1 cellular context compared by ENCODE assay signal in genomic region chr7:101814996-101815825, GRCh38.
A peak's percentile ranks its signal among the peaks of the same experiment; 100 is the strongest.
TF ChIP-seq lines count a peak whose summit lies in the region.

No MANE protein-coding gene starts in this region.

TF ChIP-seq in K562, 482 proteins besides CTCF, POLR2A, EP300 and RAD21 (continued from another document and continues in another):
- TF ChIP-seq, protein P1, sequence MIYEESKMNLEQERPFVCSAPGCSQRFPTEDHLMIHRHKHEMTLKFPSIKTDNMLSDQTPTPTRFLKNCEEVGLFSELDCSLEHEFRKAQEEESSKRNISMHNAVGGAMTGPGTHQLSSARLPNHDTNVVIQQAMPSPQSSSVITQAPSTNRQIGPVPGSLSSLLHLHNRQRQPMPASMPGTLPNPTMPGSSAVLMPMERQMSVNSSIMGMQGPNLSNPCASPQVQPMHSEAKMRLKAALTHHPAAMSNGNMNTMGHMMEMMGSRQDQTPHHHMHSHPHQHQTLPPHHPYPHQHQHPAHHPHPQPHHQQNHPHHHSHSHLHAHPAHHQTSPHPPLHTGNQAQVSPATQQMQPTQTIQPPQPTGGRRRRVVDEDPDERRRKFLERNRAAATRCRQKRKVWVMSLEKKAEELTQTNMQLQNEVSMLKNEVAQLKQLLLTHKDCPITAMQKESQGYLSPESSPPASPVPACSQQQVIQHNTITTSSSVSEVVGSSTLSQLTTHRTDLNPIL (CRISPR knock-in tag; IDR thresholded peaks at IDR 0.05): no peak
- TF ChIP-seq PTRF (tag; IDR thresholded peaks at IDR 0.05) (no peak), HDAC8 (tag; IDR thresholded peaks at IDR 0.05) (no peak), CCNT2 (IDR thresholded peaks at IDR 0.05; ENCODE audit: borderline replicate concordance, extremely low read depth, insufficient read length, low read depth, low read length) (peak; percentile 57), HMGXB4 (CRISPR knock-in tag; IDR thresholded peaks at IDR 0.05) (peak; percentile 94; the same call in 1 of the 2 replicates), ZNF311 (CRISPR knock-in tag; IDR thresholded peaks at IDR 0.05) (no peak), ZNF318 (IDR thresholded peaks at IDR 0.05; ENCODE audit: borderline replicate concordance in 1 of 2, low read depth in 1 of 2) (no peak), KAT2B (IDR thresholded peaks at IDR 0.05; ENCODE audit: low read depth, low read length) (no peak), RCOR1 (IDR thresholded peaks at IDR 0.05; ENCODE audit: borderline replicate concordance in 1 of 2, low read depth in 2 of 2, low read length in 2 of 2) (peak in 1 of 2 experiments; percentile 6; a peak in 1 of 4 replicates), SAFB (IDR thresholded peaks at IDR 0.05; ENCODE audit: borderline replicate concordance, low read depth, low read length) (peak; percentile 87), ZC3H8 (IDR thresholded peaks at IDR 0.05) (no peak), PHF8 (IDR thresholded peaks at IDR 0.05; ENCODE audit: borderline replicate concordance, low read length) (peak; percentile 39; the same call in 1 of the 2 replicates), HLTF (IDR thresholded peaks at IDR 0.05) (peak; percentile 61; the same call in 1 of the 2 replicates), CTCFL (IDR thresholded peaks at IDR 0.05; ENCODE audit: borderline replicate concordance, insufficient read depth, low read depth, low read length, poor library complexity, severe bottlenecking) (peak; percentile 95), TBL1XR1 (IDR thresholded peaks at IDR 0.05; ENCODE audit: low read length in 2 of 2) (no peak; a peak in 1 of 4 replicates), ZFP91 (CRISPR knock-in tag; IDR thresholded peaks at IDR 0.05) (no peak)
- TF ChIP-seq, protein P2, sequence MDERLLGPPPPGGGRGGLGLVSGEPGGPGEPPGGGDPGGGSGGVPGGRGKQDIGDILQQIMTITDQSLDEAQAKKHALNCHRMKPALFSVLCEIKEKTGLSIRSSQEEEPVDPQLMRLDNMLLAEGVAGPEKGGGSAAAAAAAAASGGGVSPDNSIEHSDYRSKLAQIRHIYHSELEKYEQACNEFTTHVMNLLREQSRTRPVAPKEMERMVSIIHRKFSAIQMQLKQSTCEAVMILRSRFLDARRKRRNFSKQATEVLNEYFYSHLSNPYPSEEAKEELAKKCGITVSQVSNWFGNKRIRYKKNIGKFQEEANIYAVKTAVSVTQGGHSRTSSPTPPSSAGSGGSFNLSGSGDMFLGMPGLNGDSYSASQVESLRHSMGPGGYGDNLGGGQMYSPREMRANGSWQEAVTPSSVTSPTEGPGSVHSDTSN (CRISPR knock-in tag; IDR thresholded peaks at IDR 0.05; ENCODE audit: low read depth): no peak
- TF ChIP-seq, protein P2 (tag; conservative IDR thresholded peaks at IDR 0.05; ENCODE audit: low read depth): no peak
- TF ChIP-seq, protein P3, sequence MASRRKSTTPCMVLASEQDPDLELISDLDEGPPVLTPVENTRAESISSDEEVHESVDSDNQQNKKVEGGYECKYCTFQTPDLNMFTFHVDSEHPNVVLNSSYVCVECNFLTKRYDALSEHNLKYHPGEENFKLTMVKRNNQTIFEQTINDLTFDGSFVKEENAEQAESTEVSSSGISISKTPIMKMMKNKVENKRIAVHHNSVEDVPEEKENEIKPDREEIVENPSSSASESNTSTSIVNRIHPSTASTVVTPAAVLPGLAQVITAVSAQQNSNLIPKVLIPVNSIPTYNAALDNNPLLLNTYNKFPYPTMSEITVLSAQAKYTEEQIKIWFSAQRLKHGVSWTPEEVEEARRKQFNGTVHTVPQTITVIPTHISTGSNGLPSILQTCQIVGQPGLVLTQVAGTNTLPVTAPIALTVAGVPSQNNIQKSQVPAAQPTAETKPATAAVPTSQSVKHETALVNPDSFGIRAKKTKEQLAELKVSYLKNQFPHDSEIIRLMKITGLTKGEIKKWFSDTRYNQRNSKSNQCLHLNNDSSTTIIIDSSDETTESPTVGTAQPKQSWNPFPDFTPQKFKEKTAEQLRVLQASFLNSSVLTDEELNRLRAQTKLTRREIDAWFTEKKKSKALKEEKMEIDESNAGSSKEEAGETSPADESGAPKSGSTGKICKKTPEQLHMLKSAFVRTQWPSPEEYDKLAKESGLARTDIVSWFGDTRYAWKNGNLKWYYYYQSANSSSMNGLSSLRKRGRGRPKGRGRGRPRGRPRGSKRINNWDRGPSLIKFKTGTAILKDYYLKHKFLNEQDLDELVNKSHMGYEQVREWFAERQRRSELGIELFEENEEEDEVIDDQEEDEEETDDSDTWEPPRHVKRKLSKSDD (conservative IDR thresholded peaks at IDR 0.05; ENCODE audit: low read length): no peak
- TF ChIP-seq, protein P4, sequence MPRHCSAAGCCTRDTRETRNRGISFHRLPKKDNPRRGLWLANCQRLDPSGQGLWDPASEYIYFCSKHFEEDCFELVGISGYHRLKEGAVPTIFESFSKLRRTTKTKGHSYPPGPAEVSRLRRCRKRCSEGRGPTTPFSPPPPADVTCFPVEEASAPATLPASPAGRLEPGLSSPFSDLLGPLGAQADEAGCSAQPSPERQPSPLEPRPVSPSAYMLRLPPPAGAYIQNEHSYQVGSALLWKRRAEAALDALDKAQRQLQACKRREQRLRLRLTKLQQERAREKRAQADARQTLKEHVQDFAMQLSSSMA (CRISPR knock-in tag; IDR thresholded peaks at IDR 0.05): no peak
- TF ChIP-seq, protein P5, sequence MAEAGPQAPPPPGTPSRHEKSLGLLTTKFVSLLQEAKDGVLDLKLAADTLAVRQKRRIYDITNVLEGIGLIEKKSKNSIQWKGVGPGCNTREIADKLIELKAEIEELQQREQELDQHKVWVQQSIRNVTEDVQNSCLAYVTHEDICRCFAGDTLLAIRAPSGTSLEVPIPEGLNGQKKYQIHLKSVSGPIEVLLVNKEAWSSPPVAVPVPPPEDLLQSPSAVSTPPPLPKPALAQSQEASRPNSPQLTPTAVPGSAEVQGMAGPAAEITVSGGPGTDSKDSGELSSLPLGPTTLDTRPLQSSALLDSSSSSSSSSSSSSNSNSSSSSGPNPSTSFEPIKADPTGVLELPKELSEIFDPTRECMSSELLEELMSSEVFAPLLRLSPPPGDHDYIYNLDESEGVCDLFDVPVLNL (CRISPR knock-in tag; IDR thresholded peaks at IDR 0.05; ENCODE audit: low read depth): no peak
- TF ChIP-seq, protein P6, sequence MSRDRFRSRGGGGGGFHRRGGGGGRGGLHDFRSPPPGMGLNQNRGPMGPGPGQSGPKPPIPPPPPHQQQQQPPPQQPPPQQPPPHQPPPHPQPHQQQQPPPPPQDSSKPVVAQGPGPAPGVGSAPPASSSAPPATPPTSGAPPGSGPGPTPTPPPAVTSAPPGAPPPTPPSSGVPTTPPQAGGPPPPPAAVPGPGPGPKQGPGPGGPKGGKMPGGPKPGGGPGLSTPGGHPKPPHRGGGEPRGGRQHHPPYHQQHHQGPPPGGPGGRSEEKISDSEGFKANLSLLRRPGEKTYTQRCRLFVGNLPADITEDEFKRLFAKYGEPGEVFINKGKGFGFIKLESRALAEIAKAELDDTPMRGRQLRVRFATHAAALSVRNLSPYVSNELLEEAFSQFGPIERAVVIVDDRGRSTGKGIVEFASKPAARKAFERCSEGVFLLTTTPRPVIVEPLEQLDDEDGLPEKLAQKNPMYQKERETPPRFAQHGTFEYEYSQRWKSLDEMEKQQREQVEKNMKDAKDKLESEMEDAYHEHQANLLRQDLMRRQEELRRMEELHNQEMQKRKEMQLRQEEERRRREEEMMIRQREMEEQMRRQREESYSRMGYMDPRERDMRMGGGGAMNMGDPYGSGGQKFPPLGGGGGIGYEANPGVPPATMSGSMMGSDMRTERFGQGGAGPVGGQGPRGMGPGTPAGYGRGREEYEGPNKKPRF (IDR thresholded peaks at IDR 0.05; ENCODE audit: low read depth, low read length): no peak
